Comparison of ENCODE assay signal across 16 cellular contexts in the genomic region with DNA sequence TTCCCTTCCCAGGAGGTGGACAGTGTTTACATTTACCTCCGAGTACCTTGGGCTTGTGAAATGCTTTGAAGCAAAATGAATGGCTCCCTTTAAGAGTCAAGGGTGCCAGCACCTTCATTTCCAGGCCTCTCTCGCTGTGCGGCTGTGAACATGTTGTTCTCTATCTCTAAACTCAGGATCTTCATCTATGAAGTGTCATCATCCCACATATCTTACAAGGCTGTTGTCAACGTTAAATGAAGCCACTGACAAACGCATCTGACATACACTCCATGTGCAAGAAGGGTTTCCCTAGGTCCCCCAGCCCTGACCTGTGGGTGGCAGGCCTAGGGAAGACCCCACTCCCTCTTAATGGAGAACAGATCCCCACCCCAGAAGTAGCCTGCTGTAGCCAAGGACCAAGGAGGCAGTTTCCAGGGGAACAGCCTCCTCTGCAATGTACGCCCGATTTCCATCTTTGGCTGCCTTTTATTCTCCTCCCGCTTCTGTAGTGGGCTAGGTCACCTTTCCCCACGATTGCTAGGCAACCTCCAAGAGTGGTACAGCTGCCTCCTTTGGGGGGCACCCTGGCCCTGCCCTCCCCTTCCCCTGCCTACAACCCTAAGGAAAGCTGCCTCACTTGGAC. TPM values are rescaled to one million over a fixed set of nuclear protein-coding genes. Genes with fewer than 3 reads are reported as not detected.
DNase-seq lines count a peak whose midpoint lies in the region; ATAC-seq and TF ChIP-seq lines count a peak whose summit lies in the region.
"Had no signal": no experiment of that assay in that cellular context is flagged by ENCODE, and none has a peak within 500 bp of the region (broad histone marks: within the 10 kb centered on the region; RNA-seq: fewer than 3 reads in every experiment).

No MANE protein-coding gene starts in this region.

- peaks cover 3% of the 10 kb centered on the region for H3K9me3 Mint-ChIP-seq in activated T-helper 17 cell treated with anti-CD3 and anti-CD28 coated beads, Interleukin-2, amount 50 U/mL, for 72 hours

- H3K9me2 ChIP-seq in SK-N-SH: no peaks in the 10 kb centered on the region

- peaks cover 53% of the 10 kb centered on the region for H3K4me1 Mint-ChIP-seq in activated T-helper 17 cell treated with anti-CD3 and anti-CD28 coated beads, Interleukin-2, amount 50 U/mL, for 72 hours

- H3K4me2 ChIP-seq in SK-N-SH: peak overlapping the region; percentile 7; the same call in 1 of the 2 replicates

- TF ChIP-seq RAD21 in SK-N-SH (IDR thresholded peaks at IDR 0.05; ENCODE audit: low read length): no peak

- no peaks in the 10 kb centered on the region for H3K27me3 ChIP-seq in SK-N-SH (ENCODE audit: insufficient read depth)
- H3K27me3 ChIP-seq in esophagus squamous epithelium: no peaks in the 10 kb centered on the region
- no peaks in the 10 kb centered on the region for H3K27me3 ChIP-seq in stomach smooth muscle (ENCODE audit: control insufficient read depth in 1 of 2, insufficient read depth in 2 of 2, low read length in 2 of 2)
- H3K27me3 ChIP-seq in testis: no peaks in the 10 kb centered on the region
- H3K27me3 ChIP-seq: cardiac muscle cell had no signal

- no peak for DNase-seq in SK-N-SH
- DNase-seq in esophagus squamous epithelium (lab: John Stamatoyannopoulos, UW): no peak
- no peak for DNase-seq in activated CD4-positive, CD25-positive, alpha-beta regulatory T cell treated with anti-CD3 and anti-CD28 coated beads, Interleukin-2, amount 50 U/mL, for 72 hours
- DNase-seq in testis: no peak
- DNase-seq in SHP77 treated with DMSO at 0.1 percent for 48 hours (lab: John Stamatoyannopoulos, UW): no peak
- DNase-seq: activated CD8-positive, alpha-beta memory T cell treated with anti-CD3 and anti-CD28 coated beads, Interleukin-2, amount 50 U/mL, for 48 hours; mesendoderm; NCI-H1436 treated with DMSO at 0.1 percent for 48 hours; NCI-H510A; T1000 had no signal

- H3F3A ChIP-seq in SK-N-SH (replicated peaks; ENCODE audit: insufficient read depth): peaks cover 29% of the 10 kb centered on the region

- TF ChIP-seq POLR2A in esophagus squamous epithelium (IDR thresholded peaks at IDR 0.05) (no peak), testis (IDR thresholded peaks at IDR 0.05) (no peak)

- H3K27me3 Mint-ChIP-seq in activated T-helper 17 cell treated with anti-CD3 and anti-CD28 coated beads, Interleukin-2, amount 50 U/mL, for 72 hours: no peaks in the 10 kb centered on the region

- H3K9me3 ChIP-seq in SK-N-SH (no peaks in the 10 kb centered on the region), esophagus squamous epithelium (no peaks in the 10 kb centered on the region), stomach smooth muscle (ENCODE audit: control insufficient read depth in 2 of 2, low read length in 2 of 2) (no peaks in the 10 kb centered on the region), testis (no peaks in the 10 kb centered on the region)

- H3K27ac ChIP-seq in SK-N-SH (ENCODE audit: low read depth in 2 of 2, low read length in 1 of 2) (peak overlapping the region in 1 of 2 experiments; percentile 46; a peak in 2 of 4 replicates), esophagus squamous epithelium (peak overlapping the region in 3 of 4 donors; percentile 75 to 97 (median 97)), stomach smooth muscle (ENCODE audit: low read length) (peak overlapping the region; percentile 76), testis (no peak overlapping the region)
- H3K27ac ChIP-seq: 22Rv1, cardiac muscle cell had no signal

- H3K4me3 ChIP-seq in SK-N-SH (ENCODE audit: low read depth in 2 of 2, low read length in 1 of 2) (no peak overlapping the region), esophagus squamous epithelium (no peak overlapping the region), stomach smooth muscle (ENCODE audit: low read length in 2 of 2) (peak overlapping the region; percentile 57 to 60), testis (no peak overlapping the region)
- H3K4me3 ChIP-seq: cardiac muscle cell, K562 had no signal

- no peak for TF ChIP-seq CTCF in SK-N-SH (IDR thresholded peaks at IDR 0.05)
- no peak for TF ChIP-seq CTCF in esophagus squamous epithelium (IDR thresholded peaks at IDR 0.05)
- TF ChIP-seq CTCF in testis (IDR thresholded peaks at IDR 0.05): no peak

- 93% methylated on average over 7 of the region's 9 CpGs for WGBS in SK-N-SH (ENCODE audit: low lambda C conversion rate)
- 81 to 87% methylated on average over 8 to 9 of the region's 9 CpGs for WGBS in esophagus squamous epithelium, 2 donors
- 77 to 83% methylated on average over 9 of the region's 9 CpGs for WGBS in testis, 2 donors

- H2AFZ ChIP-seq in SK-N-SH (ENCODE audit: low read depth): no peak overlapping the region

- peak overlapping the region; percentile 65 for H3K4me3 Mint-ChIP-seq in activated T-helper 17 cell treated with anti-CD3 and anti-CD28 coated beads, Interleukin-2, amount 50 U/mL, for 72 hours

- H3K36me3 ChIP-seq in SK-N-SH (replicated peaks in 1 of 2; ENCODE audit: control insufficient read depth in 1 of 2, insufficient read depth in 2 of 2, low read length in 1 of 2) (peaks cover 42 to 46% of the 10 kb centered on the region in 2 experiments), esophagus squamous epithelium (peaks cover 0 to 31% (median 4%) of the 10 kb centered on the region in 3 donors), stomach smooth muscle (ENCODE audit: control insufficient read depth in 2 of 2, insufficient read depth in 2 of 2, low read length in 2 of 2) (peaks cover 25 to 43% of the 10 kb centered on the region in 2 donors), testis (ENCODE audit: low read depth, missing control alignments) (no peaks in the 10 kb centered on the region)
- H3K36me3 ChIP-seq: cardiac muscle cell had no signal

- TF ChIP-seq EP300 in SK-N-SH (IDR thresholded peaks at IDR 0.05; ENCODE audit: borderline replicate concordance in 1 of 2, low read depth in 1 of 2, low read length in 1 of 2): no peak

- peaks cover 45 to 92% of the 10 kb centered on the region in 2 experiments for H3K4me1 ChIP-seq in SK-N-SH (ENCODE audit: control insufficient read depth in 1 of 2, insufficient read depth in 2 of 2, low read depth in 1 of 2, low read length in 1 of 2)
- peaks cover 41 to 100% (median 75%) of the 10 kb centered on the region in 3 donors for H3K4me1 ChIP-seq in esophagus squamous epithelium
- H3K4me1 ChIP-seq in stomach smooth muscle (ENCODE audit: control insufficient read depth, insufficient read depth, low read length): peaks cover 100% of the 10 kb centered on the region
- H3K4me1 ChIP-seq in testis: peaks cover 44% of the 10 kb centered on the region

- H3K27ac Mint-ChIP-seq in activated T-helper 17 cell treated with anti-CD3 and anti-CD28 coated beads, Interleukin-2, amount 50 U/mL, for 72 hours: peak overlapping the region; percentile 38

- peaks cover 100% of the 10 kb centered on the region for H4K20me1 ChIP-seq in SK-N-SH (ENCODE audit: insufficient read depth)

- CTCF ChIA-PET in SK-N-SH (lab: Yijun Ruan, JAX): no interaction called here

- H3K9ac ChIP-seq in SK-N-SH (no peak overlapping the region), stomach smooth muscle (ENCODE audit: low read length in 2 of 2) (peak overlapping the region; percentile 55 to 100)

- POLR2A ChIA-PET in SK-N-SH (lab: Yijun Ruan, JAX): no interaction called here

- peaks cover 100% of the 10 kb centered on the region for H3K79me2 ChIP-seq in SK-N-SH (ENCODE audit: insufficient read depth)

- intact Hi-C loops in esophagus squamous epithelium (cut with DNase I): no loop called here
- intact Hi-C loops in testis (cut with DNase I; ENCODE audit: low total_unique reads): no loop called here

- no peak for ATAC-seq in SK-N-SH treated with all-trans-retinoic acid at 6 μM for 48 hours
- ATAC-seq in activated T-helper 17 cell treated with anti-CD3 and anti-CD28 coated beads, Interleukin-2, amount 50 U/mL, for 72 hours (replicated peaks): no peak
- ATAC-seq: K562 had no signal

- no peaks in the 10 kb centered on the region for H3K36me3 Mint-ChIP-seq in activated T-helper 17 cell treated with anti-CD3 and anti-CD28 coated beads, Interleukin-2, amount 50 U/mL, for 72 hours (ENCODE audit: low read depth)

TF ChIP-seq in SK-N-SH, 30 proteins besides CTCF, POLR2A, EP300 and RAD21 (continues in another document):
- TF ChIP-seq, protein P1, sequence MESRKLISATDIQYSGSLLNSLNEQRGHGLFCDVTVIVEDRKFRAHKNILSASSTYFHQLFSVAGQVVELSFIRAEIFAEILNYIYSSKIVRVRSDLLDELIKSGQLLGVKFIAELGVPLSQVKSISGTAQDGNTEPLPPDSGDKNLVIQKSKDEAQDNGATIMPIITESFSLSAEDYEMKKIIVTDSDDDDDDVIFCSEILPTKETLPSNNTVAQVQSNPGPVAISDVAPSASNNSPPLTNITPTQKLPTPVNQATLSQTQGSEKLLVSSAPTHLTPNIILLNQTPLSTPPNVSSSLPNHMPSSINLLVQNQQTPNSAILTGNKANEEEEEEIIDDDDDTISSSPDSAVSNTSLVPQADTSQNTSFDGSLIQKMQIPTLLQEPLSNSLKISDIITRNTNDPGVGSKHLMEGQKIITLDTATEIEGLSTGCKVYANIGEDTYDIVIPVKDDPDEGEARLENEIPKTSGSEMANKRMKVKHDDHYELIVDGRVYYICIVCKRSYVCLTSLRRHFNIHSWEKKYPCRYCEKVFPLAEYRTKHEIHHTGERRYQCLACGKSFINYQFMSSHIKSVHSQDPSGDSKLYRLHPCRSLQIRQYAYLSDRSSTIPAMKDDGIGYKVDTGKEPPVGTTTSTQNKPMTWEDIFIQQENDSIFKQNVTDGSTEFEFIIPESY (IDR thresholded peaks at IDR 0.05; ENCODE audit: borderline replicate concordance, low read depth): no peak

TF ChIP-seq in SK-N-SH treated with all-trans-retinoic acid at 6 μM for 48 hours, 23 proteins besides CTCF, POLR2A, EP300 and RAD21:
- TF ChIP-seq GLIS3 (CRISPR knock-in tag; IDR thresholded peaks at IDR 0.05) (no peak), BACH2 (CRISPR knock-in tag; IDR thresholded peaks at IDR 0.05; ENCODE audit: borderline replicate concordance) (no peak), ZNF8 (CRISPR knock-in tag; IDR thresholded peaks at IDR 0.05) (no peak), ZFP3 (CRISPR knock-in tag; IDR thresholded peaks at IDR 0.05) (no peak)

RNA-seq across cellular contexts. Expression of a gene that starts 7.6 kb away (rescaled TPM):
- polyA plus RNA-seq in SK-N-SH (2012; rRNA removed) (266 and 319 TPM in 2 replicates), testis (ENCODE audit: insufficient read depth, low read depth, low replicate concordance) (82.3 TPM)
- 144 and 218 TPM in 2 replicates for polyA plus RNA-seq in SK-N-SH (2012; cell fraction: cytosol; rRNA removed)
- polyA plus RNA-seq in SK-N-SH (2012; cell fraction: nucleus; rRNA removed): 589 and 740 TPM in 2 replicates
- 10 to 100 TPM; 38.3 to 54.1 TPM for total RNA-seq in activated T-helper 17 cell treated with anti-CD3 and anti-CD28 coated beads, Interleukin-2, amount 50 U/mL, for 72 hours
- total RNA-seq in esophagus squamous epithelium (100 to 1,000 TPM; 118 to 145 (median 131) TPM), testis (10 to 100 TPM; 51.0 to 69.5 TPM)

Comparison
In these comparisons a context has a peak if more than half of its experiments do, and no peak if none do; other contexts are left out.
1. H3K27ac ChIP-seq: peak in esophagus squamous epithelium (3 of 4) and stomach smooth muscle (single experiment); none in testis (0 of 2).
2. H3K4me3 ChIP-seq: peak in stomach smooth muscle (2 of 2); none in SK-N-SH (0 of 2), esophagus squamous epithelium (0 of 4) and testis (0 of 2).